ENCODE assay signal across 30 cellular contexts in the genomic region with DNA sequence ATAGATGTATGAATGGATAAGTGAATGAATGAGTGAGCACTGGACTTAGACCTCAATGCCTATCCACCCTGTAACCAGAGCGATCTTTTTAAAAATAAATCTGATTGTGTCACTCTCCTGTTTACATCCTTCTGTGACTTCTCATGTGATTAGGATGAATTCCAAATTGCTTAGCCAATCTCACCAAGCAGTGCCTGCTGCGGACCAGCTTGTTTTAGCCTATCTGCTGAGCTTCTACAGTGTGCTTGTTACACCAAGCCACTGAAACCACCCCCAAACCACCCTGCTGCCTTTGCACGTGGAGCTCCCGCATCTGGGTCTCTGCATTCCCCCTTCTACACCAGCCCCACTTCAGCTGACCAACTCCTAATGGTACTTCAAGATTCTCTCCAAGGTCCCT.
"Had no signal": no experiment of that assay in that cellular context is flagged by ENCODE, and none has a peak within 500 bp of the region (broad histone marks: within the 10 kb centered on the region; RNA-seq: fewer than 3 reads in every experiment).

No MANE protein-coding gene starts in this region.

- H3K27ac ChIP-seq: coronary artery, esophagus squamous epithelium, gastroesophageal sphincter, heart left ventricle, hepatocyte, parathyroid adenoma, right lobe of liver, suprapubic skin, transverse colon, vagina had no signal

- H3K79me2 ChIP-seq: hepatocyte, parathyroid adenoma had no signal

- H3K9me3 Mint-ChIP-seq: effector memory CD8-positive, alpha-beta T cell; mesothelial cell of epicardium; neural crest cell; stimulated activated naive CD8-positive, alpha-beta T cell treated with anti-CD3 and anti-CD28 coated beads, Interleukin-15, amount 100 ng/mL, for 72 hours had no signal

- H3K36me3 ChIP-seq: esophagus squamous epithelium, gastroesophageal sphincter, heart left ventricle, right lobe of liver, suprapubic skin, transverse colon, vagina had no signal

- H3K4me1 Mint-ChIP-seq: naive B cell; neural crest cell; stimulated activated naive CD8-positive, alpha-beta T cell treated with anti-CD3 and anti-CD28 coated beads, Interleukin-15, amount 100 ng/mL, for 72 hours had no signal

- ATAC-seq: effector memory CD8-positive, alpha-beta T cell; gastroesophageal sphincter; heart left ventricle; left lobe of liver; mucosa of descending colon; natural killer cell treated with Interleukin-12 subunit alpha and Interleukin-12 subunit beta and Interleukin-15 and Interleukin-18, amount 100 ng/mL, for 72 hours; right lobe of liver; stimulated activated naive CD8-positive, alpha-beta T cell treated with anti-CD3 and anti-CD28 coated beads, Interleukin-15, amount 100 ng/mL, for 72 hours had no signal

- H3K27me3 ChIP-seq: esophagus squamous epithelium, right lobe of liver, suprapubic skin, transverse colon, vagina had no signal

- H3K4me3 Mint-ChIP-seq: effector memory CD8-positive, alpha-beta T cell; mesothelial cell of epicardium; natural killer cell treated with Interleukin-12 subunit alpha and Interleukin-12 subunit beta and Interleukin-15 and Interleukin-18, amount 100 ng/mL, for 72 hours; neural crest cell; stimulated activated naive CD8-positive, alpha-beta T cell treated with anti-CD3 and anti-CD28 coated beads, Interleukin-15, amount 100 ng/mL, for 72 hours had no signal

- H3K4me1 ChIP-seq: esophagus squamous epithelium, gastroesophageal sphincter, heart left ventricle, parathyroid adenoma, right lobe of liver, suprapubic skin, transverse colon, vagina had no signal

- H2AFZ ChIP-seq: hepatocyte, parathyroid adenoma had no signal

- H3K4me3 ChIP-seq: coronary artery, esophagus squamous epithelium, gastroesophageal sphincter, heart left ventricle, hepatocyte, lung, mucosa of descending colon, right lobe of liver, smooth muscle cell, suprapubic skin, transverse colon, vagina had no signal

- H3K27ac Mint-ChIP-seq: effector memory CD8-positive, alpha-beta T cell; mesothelial cell of epicardium; natural killer cell treated with Interleukin-12 subunit alpha and Interleukin-12 subunit beta and Interleukin-15 and Interleukin-18, amount 100 ng/mL, for 72 hours; progenitor cell of endocrine pancreas had no signal

- H3K9me3 ChIP-seq: esophagus squamous epithelium, gastroesophageal sphincter, heart left ventricle, mucosa of descending colon, right lobe of liver, suprapubic skin, transverse colon, vagina had no signal

- DNase-seq: effector memory CD8-positive, alpha-beta T cell; erythroblast; esophagus squamous epithelium; foreskin fibroblast; heart left ventricle; kidney; mesenchymal stem cell; mucosa of descending colon; naive B cell; right lobe of liver; stimulated activated CD4-positive, alpha-beta T cell treated with anti-CD3 and anti-CD28 coated beads, Interleukin-12 subunit alpha, Interleukin-12 subunit beta, amount 100 ng/mL, for 4 hours; stimulated activated CD4-positive, alpha-beta T cell treated with anti-CD3 and anti-CD28 coated beads, Interleukin-1b, Interleukin-23, amount 100 ng/mL, for 48 hours; stimulated activated CD4-positive, alpha-beta T cell treated with anti-CD3 and anti-CD28 coated beads, Interleukin-4, amount 100 ng/mL, for 1 hour; stimulated activated CD8-positive, alpha-beta memory T cell treated with anti-CD3 and anti-CD28 coated beads, Interleukin-4, amount 100 ng/mL, for 48 hours; stimulated activated naive CD4-positive, alpha-beta T cell; stimulated activated naive CD8-positive, alpha-beta T cell treated with anti-CD3 and anti-CD28 coated beads, Interleukin-15, amount 100 ng/mL, for 72 hours; transverse colon had no signal

- H3K4me2 ChIP-seq: hepatocyte, smooth muscle cell had no signal

- H3K9ac ChIP-seq: parathyroid adenoma had no signal

- H3K36me3 Mint-ChIP-seq: mesothelial cell of epicardium; naive B cell; natural killer cell treated with Interleukin-12 subunit alpha and Interleukin-12 subunit beta and Interleukin-15 and Interleukin-18, amount 100 ng/mL, for 72 hours had no signal
